Comparison of ENCODE assay signal across 17 cellular contexts in genomic region chr1:179178135-179178630, GRCh38. TPM values are rescaled to one million over a fixed set of nuclear protein-coding genes. Genes with fewer than 3 reads are reported as not detected.
A peak's percentile ranks its signal among the peaks of the same experiment; 100 is the strongest.
DNase-seq lines count a peak whose midpoint lies in the region; ATAC-seq and TF ChIP-seq lines count a peak whose summit lies in the region.
"Had no signal": no experiment of that assay in that cellular context is flagged by ENCODE, and none has a peak within 500 bp of the region (broad histone marks: within the 10 kb centered on the region; RNA-seq: fewer than 3 reads in every experiment).

No MANE protein-coding gene starts in this region.

- no peaks in the 10 kb centered on the region for H3K9me3 ChIP-seq in RWPE2 (ENCODE audit: severe bottlenecking)
- no peaks in the 10 kb centered on the region for H3K9me3 ChIP-seq in mammary epithelial cell (replicated peaks; ENCODE audit: insufficient read depth, low read length)
- H3K9me3 ChIP-seq in sigmoid colon, result no peaks in the 10 kb centered on the region
- H3K9me3 ChIP-seq in upper lobe of left lung, result no peaks in the 10 kb centered on the region
- H3K9me3 ChIP-seq: HAP-1 had no signal

- no peak overlapping the region for H3K9ac ChIP-seq in mammary epithelial cell (ENCODE audit: insufficient read depth, low read length)

- H3K27me3 Mint-ChIP-seq in activated T-helper 17 cell treated with anti-CD3 and anti-CD28 coated beads, Interleukin-2, amount 50 U/mL, for 72 hours, result no peaks in the 10 kb centered on the region

- H2AFZ ChIP-seq in mammary epithelial cell (ENCODE audit: low read depth, low read length), result no peak overlapping the region

- TF ChIP-seq EP300 in sigmoid colon (IDR thresholded peaks at IDR 0.05), result no peak
- no peak for TF ChIP-seq EP300 in upper lobe of left lung (IDR thresholded peaks at IDR 0.05)

- no peak overlapping the region for H3K27ac Mint-ChIP-seq in activated T-helper 17 cell treated with anti-CD3 and anti-CD28 coated beads, Interleukin-2, amount 50 U/mL, for 72 hours

- DNase-seq in ELR (ENCODE audit: low read depth) (peak; percentile 35), RWPE2 (ENCODE audit: low spot score) (no peak), mammary epithelial cell (no peak), sigmoid colon (no peak), occipital lobe (lab: John Stamatoyannopoulos, UW) (no peak), upper lobe of left lung (no peak), NOMO-1 treated with DMSO at 0.1 percent for 48 hours (lab: John Stamatoyannopoulos, UW; ENCODE audit: unreplicated experiment) (no peak)
- DNase-seq: AML-193, COR-L47, MV-4-11, NCI-H1417, NCI-H1930, NCI-H446 treated with DMSO at 0.1 percent for 48 hours, NCI-H748 treated with DMSO at 0.1 percent for 48 hours had no signal

- H3K4me1 Mint-ChIP-seq in activated T-helper 17 cell treated with anti-CD3 and anti-CD28 coated beads, Interleukin-2, amount 50 U/mL, for 72 hours, result peaks cover 8% of the 10 kb centered on the region

- H3K36me3 Mint-ChIP-seq in activated T-helper 17 cell treated with anti-CD3 and anti-CD28 coated beads, Interleukin-2, amount 50 U/mL, for 72 hours (ENCODE audit: low read depth), result no peaks in the 10 kb centered on the region

- H3K4me1 ChIP-seq in RWPE2 (ENCODE audit: insufficient read depth, poor library complexity, severe bottlenecking) (peaks cover 32% of the 10 kb centered on the region), mammary epithelial cell (ENCODE audit: insufficient read depth, low read length) (peaks cover 33% of the 10 kb centered on the region), sigmoid colon (peaks cover 0 to 53% (median 47%) of the 10 kb centered on the region in 4 donors), upper lobe of left lung (peaks cover 0 to 13% (median 8%) of the 10 kb centered on the region in 4 donors)

- peaks cover 42% of the 10 kb centered on the region for H3K79me2 ChIP-seq in mammary epithelial cell (ENCODE audit: insufficient read depth, low read length)

- no TSS peak for BruUV-seq in mammary epithelial cell (replicated peaks; lab: Mats Ljungman, UMichigan)

- 97% methylated on average over 7 of the region's 7 CpGs for WGBS in mammary epithelial cell (ENCODE audit: low coverage, missing lambda C conversion rate)
- 94 to 96% methylated on average over 7 of the region's 7 CpGs for WGBS in sigmoid colon, 2 donors
- 97% methylated on average over 7 of the region's 7 CpGs for whole genome bisulfite sequencing in upper lobe of left lung, 2 donors

- H3K27ac ChIP-seq in RWPE2 (ENCODE audit: poor library complexity, severe bottlenecking) (peak overlapping the region; percentile 62), mammary epithelial cell (ENCODE audit: insufficient read depth, low read depth, low read length) (peak overlapping the region; percentile 56), sigmoid colon (peak overlapping the region in 3 of 4 donors; percentile 14 to 69 (median 66)), upper lobe of left lung (no peak overlapping the region)
- H3K27ac ChIP-seq: HL-60 had no signal

- ATAC-seq in RWPE2 (ENCODE audit: low read depth), result no peak
- no peak for ATAC-seq in activated T-helper 17 cell treated with anti-CD3 and anti-CD28 coated beads, Interleukin-2, amount 50 U/mL, for 72 hours (replicated peaks)
- ATAC-seq in upper lobe of left lung (ENCODE audit: low FRiP score in 2 of 2), result no peak

- H3K4me2 ChIP-seq in mammary epithelial cell (ENCODE audit: insufficient read depth, low read depth, low read length), result no peak overlapping the region

- H3K36me3 ChIP-seq in RWPE2 (ENCODE audit: low read depth) (no peaks in the 10 kb centered on the region), mammary epithelial cell (ENCODE audit: insufficient read depth, low read length) (no peaks in the 10 kb centered on the region), sigmoid colon (no peaks in the 10 kb centered on the region), upper lobe of left lung (no peaks in the 10 kb centered on the region)
- H3K36me3 ChIP-seq: HAP-1 had no signal

- H4K20me1 ChIP-seq in mammary epithelial cell (ENCODE audit: insufficient read depth, low read length), result no peaks in the 10 kb centered on the region

- H3K9me3 Mint-ChIP-seq in activated T-helper 17 cell treated with anti-CD3 and anti-CD28 coated beads, Interleukin-2, amount 50 U/mL, for 72 hours, result no peaks in the 10 kb centered on the region

- in situ Hi-C loops in mammary epithelial cell (cut with MboI; ENCODE audit: low sequenced_read_pairs in 2 of 2), result no loop called here

- dilution Hi-C loops in mammary epithelial cell (cut with HindIII; ENCODE audit: low sequenced_read_pairs), result loop anchor here (5.0 kb wide), 1 partner anchor 46 kb away; no protein-coding TSS in a partner anchor

- no peak for TF ChIP-seq CTCF in RWPE2 (IDR thresholded peaks at IDR 0.05; ENCODE audit: poor library complexity, severe bottlenecking)
- TF ChIP-seq CTCF in mammary epithelial cell (conservative IDR thresholded peaks at IDR 0.05 in 1 of 2, IDR thresholded peaks at IDR 0.05 in 1 of 2; ENCODE audit: extremely low read depth in 1 of 2, insufficient read depth in 1 of 2, low read depth in 1 of 2, low read length in 2 of 2), result no peak
- TF ChIP-seq CTCF in sigmoid colon (IDR thresholded peaks at IDR 0.05), result no peak
- no peak for TF ChIP-seq CTCF in upper lobe of left lung (IDR thresholded peaks at IDR 0.05)

- H3K27me3 ChIP-seq in RWPE2 (ENCODE audit: insufficient read depth, poor library complexity, severe bottlenecking), result no peaks in the 10 kb centered on the region
- no peaks in the 10 kb centered on the region for H3K27me3 ChIP-seq in mammary epithelial cell (ENCODE audit: insufficient read depth, low read length)
- H3K27me3 ChIP-seq in sigmoid colon, result no peaks in the 10 kb centered on the region
- no peaks in the 10 kb centered on the region for H3K27me3 ChIP-seq in upper lobe of left lung

- H3K4me3 ChIP-seq in RWPE2 (ENCODE audit: severe bottlenecking) (no peak overlapping the region), mammary epithelial cell (replicated peaks in 1 of 3; ENCODE audit: insufficient read depth in 1 of 3, low read depth in 2 of 3, low read length in 3 of 3) (no peak overlapping the region), sigmoid colon (no peak overlapping the region), upper lobe of left lung (no peak overlapping the region)
- H3K4me3 ChIP-seq: HAP-1 had no signal

- no peak overlapping the region for H3K4me3 Mint-ChIP-seq in activated T-helper 17 cell treated with anti-CD3 and anti-CD28 coated beads, Interleukin-2, amount 50 U/mL, for 72 hours

- no peak for TF ChIP-seq POLR2A in sigmoid colon (IDR thresholded peaks at IDR 0.05)
- TF ChIP-seq POLR2A in upper lobe of left lung (IDR thresholded peaks at IDR 0.05), result no peak

- CTCF ChIA-PET in mammary epithelial cell (lab: Charles Lee; ENCODE audit: low non-redundant PET), result no interaction called here

- intact Hi-C loops in mammary epithelial cell (cut with micrococcal nuclease), result no loop called here
- intact Hi-C loops in sigmoid colon (cut with DNase I), result loop anchor here (5.0 kb wide), 1 partner anchor 56 kb away; no protein-coding TSS in a partner anchor

RNA-seq across cellular contexts. Expression of gene ABL2, which starts 51.3 kb away (rescaled TPM):
- total RNA-seq in mammary epithelial cell, result 100 to 1,000 TPM in 1 of 2 donors, 10 to 100 TPM in 1; 78.2 to 161 TPM
- polyA plus RNA-seq in mammary epithelial cell, result 22.4 TPM
- 75.0 TPM for polyA minus RNA-seq in mammary epithelial cell
- 10 to 100 TPM; 10.3 to 32.6 (median 15.0) TPM for total RNA-seq in sigmoid colon
- polyA plus RNA-seq in sigmoid colon, result 1 to 10 TPM; 1.2 to 4.4 (median 1.6) TPM
- total RNA-seq in activated T-helper 17 cell treated with anti-CD3 and anti-CD28 coated beads, Interleukin-2, amount 50 U/mL, for 72 hours, result 1 to 10 TPM; 5.2 to 8.2 TPM
- 36.5 TPM for total RNA-seq in occipital lobe
- total RNA-seq in upper lobe of left lung, result 10 to 100 TPM; 17.2 to 31.3 (median 22.9) TPM

Comparison
In these comparisons a context has a peak if more than half of its experiments do, and no peak if none do; other contexts are left out.
1. H3K27ac ChIP-seq: peak in RWPE2 (single experiment), mammary epithelial cell (single experiment) and sigmoid colon (3 of 4); none in upper lobe of left lung (0 of 4).